21 cellular contexts compared by ENCODE assay signal in genomic region chr3:107032111-107032510, GRCh38.
"Had no signal": no experiment of that assay in that cellular context is flagged by ENCODE, and none has a peak within 500 bp of the region (broad histone marks: within the 10 kb centered on the region; RNA-seq: fewer than 3 reads in every experiment).

No MANE protein-coding gene starts in this region.

- DNase-seq: IMR-90, Karpas-422, KG1, MG63, NCI-H1092 treated with DMSO at 0.1 percent for 48 hours, NCI-H1436, NCI-H187, NCI-H2029, NCI-H2081 treated with DMSO at 0.1 percent for 48 hours, NCI-H2171 treated with DMSO at 0.1 percent for 48 hours, NCI-H345, NCI-H446 treated with DMSO at 0.1 percent for 48 hours, NCI-H510A treated with DMSO at 0.1 percent for 48 hours, NCI-H526 treated with DMSO at 0.1 percent for 48 hours, NCI-H748 treated with DMSO at 0.1 percent for 48 hours, Right ventricle myocardium superior, RPMI8226, SIG-M5, SK-N-SH had no signal

- H3K4me3 ChIP-seq: MG63, SJSA1 had no signal

- H3K27ac ChIP-seq: SJSA1 had no signal

- H3K27me3 ChIP-seq: MG63, SJSA1 had no signal

- ATAC-seq: HepG2 had no signal
